8 cellular contexts compared by ENCODE assay signal in genomic region chr19:12294308-12295158, GRCh38. TPM values are rescaled to one million over a fixed set of nuclear protein-coding genes. Genes with fewer than 3 reads are reported as not detected.
DNase-seq lines count a peak whose midpoint lies in the region; ATAC-seq and TF ChIP-seq lines count a peak whose summit lies in the region.

Gene ZNF44, minus strand, starts transcription at chr19:12294883. Its CDS starts 189 bp downstream, at chr19:12294694.

- H3K4me3 ChIP-seq in RWPE2 (ENCODE audit: severe bottlenecking) (peak within 1 kb of the TSS; percentile 64), fibroblast of the aortic adventitia (ENCODE audit: low read depth, low read length) (peak within 1 kb of the TSS; percentile 99)

- H3K27ac ChIP-seq in KOPT-K1 (ENCODE audit: low read depth, low read length, poor library complexity, severe bottlenecking) (peak within 1 kb of the TSS; percentile 81), RWPE2 (ENCODE audit: poor library complexity, severe bottlenecking) (peak within 1 kb of the TSS; percentile 47)

- peaks cover 18% of the 10 kb centered on the region for H3K4me1 Mint-ChIP-seq in nephron
- peaks cover 33% of the 10 kb centered on the region for H3K4me1 Mint-ChIP-seq in stimulated activated naive CD8-positive, alpha-beta T cell treated with anti-CD3 and anti-CD28 coated beads, Interleukin-15, Interleukin-2, amounts not matched to agents 100 ng/mL and 50 ng/mL, for 24 hours (ENCODE audit: low read depth)

- peak; percentile 88 for ATAC-seq in GM21737 (IDR thresholded peaks at IDR 0.05; ENCODE audit: unreplicated experiment)
- ATAC-seq in RWPE2 (ENCODE audit: low read depth), result peak; percentile 99

- H3K27me3 Mint-ChIP-seq in nephron (ENCODE audit: low read depth), result no peaks in the 10 kb centered on the region
- no peaks in the 10 kb centered on the region for H3K27me3 Mint-ChIP-seq in stimulated activated naive CD8-positive, alpha-beta T cell treated with anti-CD3 and anti-CD28 coated beads, Interleukin-15, Interleukin-2, amounts not matched to agents 100 ng/mL and 50 ng/mL, for 24 hours

- DNase-seq in DMS79 treated with DMSO at 0.1 percent for 48 hours (lab: John Stamatoyannopoulos, UW), result peak; percentile 99
- peak; percentile 96 for DNase-seq in RWPE2 (ENCODE audit: low spot score)
- peak; percentile 94 for DNase-seq in activated effector memory CD4-positive, alpha-beta T cell treated with Interleukin-2 at 50 U/mL for 16 hours
- DNase-seq in fibroblast of the aortic adventitia (ENCODE audit: low read depth), result peak; percentile 93

- H3K4me1 ChIP-seq in RWPE2 (ENCODE audit: insufficient read depth, poor library complexity, severe bottlenecking), result peaks cover 4% of the 10 kb centered on the region

- H3K27me3 ChIP-seq in RWPE2 (ENCODE audit: insufficient read depth, poor library complexity, severe bottlenecking), result no peaks in the 10 kb centered on the region

- H3K9me3 Mint-ChIP-seq in nephron, result peaks cover 3% of the 10 kb centered on the region
- H3K9me3 Mint-ChIP-seq in stimulated activated naive CD8-positive, alpha-beta T cell treated with anti-CD3 and anti-CD28 coated beads, Interleukin-15, Interleukin-2, amounts not matched to agents 100 ng/mL and 50 ng/mL, for 24 hours, result no peaks in the 10 kb centered on the region

- TF ChIP-seq CTCF in RWPE2 (IDR thresholded peaks at IDR 0.05; ENCODE audit: poor library complexity, severe bottlenecking) (no peak), fibroblast of the aortic adventitia (IDR thresholded peaks at IDR 0.05; ENCODE audit: insufficient read depth, low read length) (no peak), nephron (IDR thresholded peaks at IDR 0.05; ENCODE audit: unreplicated experiment in 3 of 3) (no peak)

- H3K9me3 ChIP-seq in KOPT-K1 (ENCODE audit: insufficient read depth, low read length, poor library complexity, severe bottlenecking), result no peaks in the 10 kb centered on the region
- no peaks in the 10 kb centered on the region for H3K9me3 ChIP-seq in RWPE2 (ENCODE audit: severe bottlenecking)

- H3K36me3 Mint-ChIP-seq in nephron (ENCODE audit: low read depth), result peaks cover 28% of the 10 kb centered on the region
- peaks cover 12% of the 10 kb centered on the region for H3K36me3 Mint-ChIP-seq in stimulated activated naive CD8-positive, alpha-beta T cell treated with anti-CD3 and anti-CD28 coated beads, Interleukin-15, Interleukin-2, amounts not matched to agents 100 ng/mL and 50 ng/mL, for 24 hours (ENCODE audit: low read depth)

- peak within 1 kb of the TSS; percentile 94 to 99 (median 96) for H3K27ac Mint-ChIP-seq in nephron
- H3K27ac Mint-ChIP-seq in stimulated activated naive CD8-positive, alpha-beta T cell treated with anti-CD3 and anti-CD28 coated beads, Interleukin-15, Interleukin-2, amounts not matched to agents 100 ng/mL and 50 ng/mL, for 24 hours, result peak within 1 kb of the TSS; percentile 94

- peak within 1 kb of the TSS; percentile 98 to 99 (median 99) for H3K4me3 Mint-ChIP-seq in nephron
- peak within 1 kb of the TSS; percentile 97 for H3K4me3 Mint-ChIP-seq in stimulated activated naive CD8-positive, alpha-beta T cell treated with anti-CD3 and anti-CD28 coated beads, Interleukin-15, Interleukin-2, amounts not matched to agents 100 ng/mL and 50 ng/mL, for 24 hours

- H3K36me3 ChIP-seq in KOPT-K1 (ENCODE audit: insufficient read depth, low read length) (peaks cover 19% of the 10 kb centered on the region; the same call in 1 of the 2 replicates), RWPE2 (ENCODE audit: low read depth) (peaks cover 15% of the 10 kb centered on the region)

RNA-seq across cellular contexts. Expression of gene ZNF44, which starts in this region (rescaled TPM):
- 4.4 and 5.3 TPM in 2 replicates for total RNA-seq in fibroblast of the aortic adventitia (ENCODE audit: low replicate concordance)

Comparison
In these comparisons a context has a peak if more than half of its experiments do, and no peak if none do; other contexts are left out.
1. Peak in every context shown above with its lines: DNase-seq, ATAC-seq, H3K4me3 ChIP-seq and H3K27ac ChIP-seq.